19 cellular contexts compared by ENCODE assay signal in genomic region chr2:234375481-234375880, GRCh38.
DNase-seq lines count a peak whose midpoint lies in the region; ATAC-seq, FAIRE-seq and TF ChIP-seq lines count a peak whose summit lies in the region.
"Had no signal": no experiment of that assay in that cellular context is flagged by ENCODE, and none has a peak within 500 bp of the region (broad histone marks: within the 10 kb centered on the region; RNA-seq: fewer than 3 reads in every experiment).

No MANE protein-coding gene starts in this region.

- H3K79me2 ChIP-seq in GM23338 (replicated peaks; ENCODE audit: insufficient read depth): no peaks in the 10 kb centered on the region

- peaks cover 59% of the 10 kb centered on the region for H3K4me1 Mint-ChIP-seq in activated T-cell treated with anti-CD3 and anti-CD28 coated beads, Interleukin-2, amount 50 U/mL, for 72 hours (ENCODE audit: low read depth)
- peaks cover 10% of the 10 kb centered on the region for H3K4me1 Mint-ChIP-seq in GM23338
- peaks cover 71% of the 10 kb centered on the region for H3K4me1 Mint-ChIP-seq in nephron progenitor cell

- H4K20me1 ChIP-seq in GM23338 (replicated peaks; ENCODE audit: insufficient read depth): no peaks in the 10 kb centered on the region
- H4K20me1 ChIP-seq: BLaER1 had no signal

- H3K27me3 ChIP-seq in GM23338 (ENCODE audit: insufficient read depth) (no peaks in the 10 kb centered on the region), bronchial epithelial cell (ENCODE audit: control insufficient read depth, insufficient read depth, low read length) (no peaks in the 10 kb centered on the region)
- H3K27me3 ChIP-seq: BLaER1 had no signal

- H3K9me3 Mint-ChIP-seq in activated T-cell treated with anti-CD3 and anti-CD28 coated beads, Interleukin-2, amount 50 U/mL, for 72 hours: peaks cover 0 to 2% of the 10 kb centered on the region in 2 donors
- H3K9me3 Mint-ChIP-seq in GM23338 (peaks cover 3% of the 10 kb centered on the region; the same call in 2 of the 3 replicates), nephron progenitor cell (peaks cover 16% of the 10 kb centered on the region)
- H3K9me3 Mint-ChIP-seq: HFFc6 had no signal

- H3K36me3 ChIP-seq in GM23338 (ENCODE audit: insufficient read depth) (no peaks in the 10 kb centered on the region), bronchial epithelial cell (ENCODE audit: control insufficient read depth, insufficient read depth, low read length) (no peaks in the 10 kb centered on the region)
- H3K36me3 ChIP-seq: BLaER1 had no signal

- H3K9me2 ChIP-seq in GM23338 (ENCODE audit: insufficient read depth): no peaks in the 10 kb centered on the region

- peak overlapping the region; percentile 32; the same call in 1 of the 2 replicates for H2AFZ ChIP-seq in GM23338

- no peak overlapping the region for H3K4me3 ChIP-seq in GM23338
- H3K4me3 ChIP-seq in bronchial epithelial cell (ENCODE audit: low read depth, low read length): no peak overlapping the region
- H3K4me3 ChIP-seq: BLaER1 had no signal

- peak; percentile 28 to 49 for ATAC-seq in activated T-cell treated with anti-CD3 and anti-CD28 coated beads, Interleukin-2, amount 50 U/mL, for 72 hours (replicated peaks in 1 of 2)
- ATAC-seq in GM23338: no peak
- ATAC-seq in omental fat pad (ENCODE audit: low FRiP score): no peak
- no peak for ATAC-seq in HG03280 (IDR thresholded peaks at IDR 0.05; ENCODE audit: unreplicated experiment)

- H3K36me3 Mint-ChIP-seq in activated T-cell treated with anti-CD3 and anti-CD28 coated beads, Interleukin-2, amount 50 U/mL, for 72 hours (ENCODE audit: insufficient read depth in 2 of 2): peaks cover 0 to 2% of the 10 kb centered on the region in 2 donors
- H3K36me3 Mint-ChIP-seq in GM23338 (ENCODE audit: low read depth): 0 out of 3 replicates have a peak, but pooled peaks cover 3% of the 10 kb centered on the region
- H3K36me3 Mint-ChIP-seq in nephron progenitor cell (ENCODE audit: low read depth): no peaks in the 10 kb centered on the region

- H3K4me1 ChIP-seq in GM23338 (ENCODE audit: insufficient read depth): peaks cover 5% of the 10 kb centered on the region

- H3K27ac ChIP-seq in GM23338 (ENCODE audit: low read depth): no peak overlapping the region
- H3K27ac ChIP-seq: BLaER1 had no signal

- no peaks in the 10 kb centered on the region for H3K27me3 Mint-ChIP-seq in activated T-cell treated with anti-CD3 and anti-CD28 coated beads, Interleukin-2, amount 50 U/mL, for 72 hours (ENCODE audit: low read depth)
- H3K27me3 Mint-ChIP-seq in GM23338 (ENCODE audit: insufficient read depth, low read depth, poor library complexity) (peaks cover 7% of the 10 kb centered on the region), nephron progenitor cell (ENCODE audit: low read depth, poor library complexity) (peaks cover 4% of the 10 kb centered on the region)

- peak overlapping the region; percentile 29 to 44 for H3K4me3 Mint-ChIP-seq in activated T-cell treated with anti-CD3 and anti-CD28 coated beads, Interleukin-2, amount 50 U/mL, for 72 hours
- H3K4me3 Mint-ChIP-seq in GM23338 (no peak overlapping the region), nephron progenitor cell (no peak overlapping the region)
- H3K4me3 Mint-ChIP-seq: HFFc6 had no signal

- no peak for TF ChIP-seq CTCF in GM23338 (conservative IDR thresholded peaks at IDR 0.05; ENCODE audit: low read depth in 2 of 2)
- no peak for TF ChIP-seq CTCF in bronchial epithelial cell (IDR thresholded peaks at IDR 0.05; ENCODE audit: insufficient read depth, low read length, severe bottlenecking)
- no peak for TF ChIP-seq CTCF in nephron progenitor cell (IDR thresholded peaks at IDR 0.05)
- TF ChIP-seq CTCF in omental fat pad (IDR thresholded peaks at IDR 0.05): no peak

- FAIRE-seq in bronchial epithelial cell (lab: Jason Lieb, UNC): no peak
- FAIRE-seq: GM12892, H1, RCC 7860 had no signal

- no peaks in the 10 kb centered on the region for H3F3A ChIP-seq in GM23338 (replicated peaks; ENCODE audit: low read depth)

- no peak for DNase-seq in activated T-cell treated with anti-CD3 and anti-CD28 coated beads, Interleukin-2, amount 50 U/mL, for 72 hours
- no peak for DNase-seq in activated T-cell treated with anti-CD3 and anti-CD28 coated beads, Interleukin-2, amount 50 U/mL, for 1 hour
- DNase-seq in GM23338 (ENCODE audit: low spot score) (no peak), bronchial epithelial cell (ENCODE audit: low read depth) (peak; percentile 5), nephron progenitor cell (no peak), NCI-H1417 (lab: John Stamatoyannopoulos, UW) (no peak), omental fat pad (ENCODE audit: low spot score) (no peak)
- DNase-seq: DMS 273 treated with DMSO at 0.1 percent for 48 hours, GF-D8, HFFc6, KBM-7, NCI-H2081 treated with DMSO at 0.1 percent for 48 hours, NCI-H510A treated with DMSO at 0.1 percent for 48 hours, Right ventricle myocardium superior had no signal

- no peak overlapping the region for H3K27ac Mint-ChIP-seq in activated T-cell treated with anti-CD3 and anti-CD28 coated beads, Interleukin-2, amount 50 U/mL, for 72 hours
- no peak overlapping the region for H3K27ac Mint-ChIP-seq in GM23338
- H3K27ac Mint-ChIP-seq in nephron progenitor cell: peak overlapping the region; percentile 30
- H3K27ac Mint-ChIP-seq: HFFc6 had no signal

- no peak overlapping the region for H3K4me2 ChIP-seq in GM23338
- H3K4me2 ChIP-seq: BLaER1 had no signal

TF ChIP-seq in GM23338, 12 proteins besides CTCF, POLR2A, EP300 and RAD21 (continues in another document):
- TF ChIP-seq ETS1 (IDR thresholded peaks at IDR 0.05): no peak
- TF ChIP-seq ZNF331 (CRISPR knock-in tag; IDR thresholded peaks at IDR 0.05; ENCODE audit: low read depth): no peak
- no peak for TF ChIP-seq STAT1 (IDR thresholded peaks at IDR 0.05; ENCODE audit: unreplicated experiment)
- no peak for TF ChIP-seq ZNF462 (CRISPR knock-in tag; IDR thresholded peaks at IDR 0.05)
- TF ChIP-seq EZH2phosphoT487 (IDR thresholded peaks at IDR 0.05; ENCODE audit: unreplicated experiment): no peak

Comparison
In these comparisons a context has a peak if more than half of its experiments do, and no peak if none do; other contexts are left out.
1. ATAC-seq: peak in activated T-cell treated with anti-CD3 and anti-CD28 coated beads, Interleukin-2, amount 50 U/mL, for 72 hours (2 of 2); none in GM23338 (single experiment), omental fat pad (single experiment) and HG03280 (single experiment).
2. H3K4me3 Mint-ChIP-seq: peak in activated T-cell treated with anti-CD3 and anti-CD28 coated beads, Interleukin-2, amount 50 U/mL, for 72 hours (2 of 2); none in GM23338 (single experiment) and nephron progenitor cell (single experiment).